In the genomic region with DNA sequence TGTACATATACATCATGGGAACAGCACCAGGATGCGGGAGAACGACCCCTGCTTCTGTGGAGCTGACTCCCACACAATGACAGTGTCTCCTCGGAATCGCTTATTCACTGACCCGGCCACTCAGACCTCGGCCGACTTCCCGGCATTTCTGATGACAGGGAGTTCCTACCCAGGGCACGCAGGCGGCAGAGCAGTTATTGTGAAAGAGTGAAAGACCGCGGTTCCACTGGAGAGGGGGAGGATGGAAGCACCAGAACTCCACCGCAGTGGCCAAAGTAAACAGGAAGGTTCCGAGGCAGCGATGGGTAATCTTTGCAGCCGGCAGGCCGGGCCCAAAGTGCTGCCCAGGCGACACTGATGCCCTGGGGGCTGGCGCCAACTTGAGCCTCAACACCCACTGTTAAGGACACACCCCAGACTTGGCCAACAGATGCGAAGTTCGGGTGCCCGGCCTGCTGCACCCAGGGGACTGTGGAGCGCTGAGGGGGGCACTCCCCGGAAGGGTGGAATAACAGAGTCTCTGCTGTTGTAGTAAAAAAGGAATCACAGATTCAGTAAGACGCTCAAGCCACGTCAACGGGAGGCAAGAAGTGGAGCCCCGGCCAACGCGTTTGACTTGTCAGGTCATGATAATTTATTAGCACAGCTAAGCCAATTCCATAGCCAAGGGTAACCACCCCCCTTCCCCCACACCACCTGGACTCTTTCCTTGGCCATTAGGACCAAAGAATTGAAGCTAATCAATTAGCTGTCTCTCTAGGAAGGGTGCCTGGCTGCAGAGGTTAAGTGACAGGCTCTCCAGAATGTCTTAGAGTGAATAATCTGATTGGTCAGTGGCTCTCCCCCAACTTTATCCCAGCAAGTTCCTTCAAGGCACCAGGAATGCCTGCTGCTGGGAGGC, we compare ENCODE assay signal across 1 cellular context.
TF ChIP-seq lines count a peak whose summit lies in the region.

No MANE protein-coding gene starts in this region.

TF ChIP-seq in HepG2, 621 proteins besides CTCF, POLR2A, EP300 and RAD21 (continued from another document and continues in another):
- TF ChIP-seq, protein P1, sequence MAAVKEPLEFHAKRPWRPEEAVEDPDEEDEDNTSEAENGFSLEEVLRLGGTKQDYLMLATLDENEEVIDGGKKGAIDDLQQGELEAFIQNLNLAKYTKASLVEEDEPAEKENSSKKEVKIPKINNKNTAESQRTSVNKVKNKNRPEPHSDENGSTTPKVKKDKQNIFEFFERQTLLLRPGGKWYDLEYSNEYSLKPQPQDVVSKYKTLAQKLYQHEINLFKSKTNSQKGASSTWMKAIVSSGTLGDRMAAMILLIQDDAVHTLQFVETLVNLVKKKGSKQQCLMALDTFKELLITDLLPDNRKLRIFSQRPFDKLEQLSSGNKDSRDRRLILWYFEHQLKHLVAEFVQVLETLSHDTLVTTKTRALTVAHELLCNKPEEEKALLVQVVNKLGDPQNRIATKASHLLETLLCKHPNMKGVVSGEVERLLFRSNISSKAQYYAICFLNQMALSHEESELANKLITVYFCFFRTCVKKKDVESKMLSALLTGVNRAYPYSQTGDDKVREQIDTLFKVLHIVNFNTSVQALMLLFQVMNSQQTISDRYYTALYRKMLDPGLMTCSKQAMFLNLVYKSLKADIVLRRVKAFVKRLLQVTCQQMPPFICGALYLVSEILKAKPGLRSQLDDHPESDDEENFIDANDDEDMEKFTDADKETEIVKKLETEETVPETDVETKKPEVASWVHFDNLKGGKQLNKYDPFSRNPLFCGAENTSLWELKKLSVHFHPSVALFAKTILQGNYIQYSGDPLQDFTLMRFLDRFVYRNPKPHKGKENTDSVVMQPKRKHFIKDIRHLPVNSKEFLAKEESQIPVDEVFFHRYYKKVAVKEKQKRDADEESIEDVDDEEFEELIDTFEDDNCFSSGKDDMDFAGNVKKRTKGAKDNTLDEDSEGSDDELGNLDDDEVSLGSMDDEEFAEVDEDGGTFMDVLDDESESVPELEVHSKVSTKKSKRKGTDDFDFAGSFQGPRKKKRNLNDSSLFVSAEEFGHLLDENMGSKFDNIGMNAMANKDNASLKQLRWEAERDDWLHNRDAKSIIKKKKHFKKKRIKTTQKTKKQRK (IDR thresholded peaks at IDR 0.05; ENCODE audit: low read length), result no peak
- TF ChIP-seq ZNF331 (CRISPR knock-in tag; IDR thresholded peaks at IDR 0.05), result no peak; the same call in 1 of the 2 replicates
- TF ChIP-seq ZZZ3 (CRISPR knock-in tag; IDR thresholded peaks at IDR 0.05; ENCODE audit: borderline replicate concordance), result no peak
- no peak for TF ChIP-seq MYNN (CRISPR knock-in tag; IDR thresholded peaks at IDR 0.05; ENCODE audit: low read depth)
- 0 out of 2 replicates have a peak, but pooled peaks have one; percentile 49 for TF ChIP-seq ZNF205 (CRISPR knock-in tag; IDR thresholded peaks at IDR 0.05)
- TF ChIP-seq RORA (CRISPR knock-in tag; IDR thresholded peaks at IDR 0.05), result no peak
- TF ChIP-seq, protein P2, sequence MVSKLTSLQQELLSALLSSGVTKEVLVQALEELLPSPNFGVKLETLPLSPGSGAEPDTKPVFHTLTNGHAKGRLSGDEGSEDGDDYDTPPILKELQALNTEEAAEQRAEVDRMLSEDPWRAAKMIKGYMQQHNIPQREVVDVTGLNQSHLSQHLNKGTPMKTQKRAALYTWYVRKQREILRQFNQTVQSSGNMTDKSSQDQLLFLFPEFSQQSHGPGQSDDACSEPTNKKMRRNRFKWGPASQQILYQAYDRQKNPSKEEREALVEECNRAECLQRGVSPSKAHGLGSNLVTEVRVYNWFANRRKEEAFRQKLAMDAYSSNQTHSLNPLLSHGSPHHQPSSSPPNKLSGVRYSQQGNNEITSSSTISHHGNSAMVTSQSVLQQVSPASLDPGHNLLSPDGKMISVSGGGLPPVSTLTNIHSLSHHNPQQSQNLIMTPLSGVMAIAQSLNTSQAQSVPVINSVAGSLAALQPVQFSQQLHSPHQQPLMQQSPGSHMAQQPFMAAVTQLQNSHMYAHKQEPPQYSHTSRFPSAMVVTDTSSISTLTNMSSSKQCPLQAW (CRISPR knock-in tag; IDR thresholded peaks at IDR 0.05), result peak; percentile 81
- TF ChIP-seq, protein P3, sequence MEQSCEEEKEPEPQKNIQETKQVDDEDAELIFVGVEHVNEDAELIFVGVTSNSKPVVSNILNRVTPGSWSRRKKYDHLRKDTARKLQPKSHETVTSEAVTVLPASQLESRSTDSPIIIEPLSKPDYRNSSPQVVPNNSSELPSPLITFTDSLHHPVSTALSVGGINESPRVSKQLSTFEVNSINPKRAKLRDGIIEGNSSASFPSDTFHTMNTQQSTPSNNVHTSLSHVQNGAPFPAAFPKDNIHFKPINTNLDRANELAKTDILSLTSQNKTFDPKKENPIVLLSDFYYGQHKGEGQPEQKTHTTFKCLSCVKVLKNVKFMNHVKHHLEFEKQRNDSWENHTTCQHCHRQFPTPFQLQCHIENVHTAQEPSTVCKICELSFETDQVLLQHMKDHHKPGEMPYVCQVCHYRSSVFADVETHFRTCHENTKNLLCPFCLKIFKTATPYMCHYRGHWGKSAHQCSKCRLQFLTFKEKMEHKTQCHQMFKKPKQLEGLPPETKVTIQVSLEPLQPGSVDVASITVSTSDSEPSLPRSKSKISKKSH (CRISPR knock-in tag; IDR thresholded peaks at IDR 0.05; ENCODE audit: borderline replicate concordance), result no peak
- no peak for TF ChIP-seq JUNB (CRISPR knock-in tag; IDR thresholded peaks at IDR 0.05; ENCODE audit: borderline replicate concordance)
- no peak for TF ChIP-seq ZNF775 (CRISPR knock-in tag; IDR thresholded peaks at IDR 0.05; ENCODE audit: borderline replicate concordance)
- TF ChIP-seq THAP11 (CRISPR knock-in tag; IDR thresholded peaks at IDR 0.05), result peak; percentile 64
- TF ChIP-seq, protein P4, sequence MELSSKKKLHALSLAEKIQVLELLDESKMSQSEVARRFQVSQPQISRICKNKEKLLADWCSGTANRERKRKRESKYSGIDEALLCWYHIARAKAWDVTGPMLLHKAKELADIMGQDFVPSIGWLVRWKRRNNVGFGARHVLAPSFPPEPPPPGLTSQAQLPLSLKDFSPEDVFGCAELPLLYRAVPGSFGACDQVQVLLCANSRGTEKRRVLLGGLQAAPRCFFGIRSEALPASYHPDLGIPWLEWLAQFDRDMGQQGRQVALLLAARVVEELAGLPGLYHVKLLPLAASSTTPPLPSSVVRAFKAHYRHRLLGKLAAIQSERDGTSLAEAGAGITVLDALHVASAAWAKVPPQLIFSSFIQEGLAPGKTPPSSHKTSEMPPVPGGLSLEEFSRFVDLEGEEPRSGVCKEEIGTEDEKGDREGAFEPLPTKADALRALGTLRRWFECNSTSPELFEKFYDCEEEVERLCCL (CRISPR knock-in tag; IDR thresholded peaks at IDR 0.05; ENCODE audit: borderline replicate concordance), result no peak
- TF ChIP-seq, protein P5, sequence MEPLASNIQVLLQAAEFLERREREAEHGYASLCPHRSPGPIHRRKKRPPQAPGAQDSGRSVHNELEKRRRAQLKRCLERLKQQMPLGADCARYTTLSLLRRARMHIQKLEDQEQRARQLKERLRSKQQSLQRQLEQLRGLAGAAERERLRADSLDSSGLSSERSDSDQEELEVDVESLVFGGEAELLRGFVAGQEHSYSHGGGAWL (CRISPR knock-in tag; IDR thresholded peaks at IDR 0.05), result no peak
- TF ChIP-seq, protein P6, sequence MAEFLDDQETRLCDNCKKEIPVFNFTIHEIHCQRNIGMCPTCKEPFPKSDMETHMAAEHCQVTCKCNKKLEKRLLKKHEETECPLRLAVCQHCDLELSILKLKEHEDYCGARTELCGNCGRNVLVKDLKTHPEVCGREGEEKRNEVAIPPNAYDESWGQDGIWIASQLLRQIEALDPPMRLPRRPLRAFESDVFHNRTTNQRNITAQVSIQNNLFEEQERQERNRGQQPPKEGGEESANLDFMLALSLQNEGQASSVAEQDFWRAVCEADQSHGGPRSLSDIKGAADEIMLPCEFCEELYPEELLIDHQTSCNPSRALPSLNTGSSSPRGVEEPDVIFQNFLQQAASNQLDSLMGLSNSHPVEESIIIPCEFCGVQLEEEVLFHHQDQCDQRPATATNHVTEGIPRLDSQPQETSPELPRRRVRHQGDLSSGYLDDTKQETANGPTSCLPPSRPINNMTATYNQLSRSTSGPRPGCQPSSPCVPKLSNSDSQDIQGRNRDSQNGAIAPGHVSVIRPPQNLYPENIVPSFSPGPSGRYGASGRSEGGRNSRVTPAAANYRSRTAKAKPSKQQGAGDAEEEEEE (CRISPR knock-in tag; IDR thresholded peaks at IDR 0.05; ENCODE audit: borderline replicate concordance), result no peak
- peak; percentile 50 for TF ChIP-seq TEAD3 (CRISPR knock-in tag; optimal IDR thresholded peaks at IDR 0.05; ENCODE audit: borderline replicate concordance)
- TF ChIP-seq FOXM1 (CRISPR knock-in tag; IDR thresholded peaks at IDR 0.05), result no peak
- TF ChIP-seq, protein P7, sequence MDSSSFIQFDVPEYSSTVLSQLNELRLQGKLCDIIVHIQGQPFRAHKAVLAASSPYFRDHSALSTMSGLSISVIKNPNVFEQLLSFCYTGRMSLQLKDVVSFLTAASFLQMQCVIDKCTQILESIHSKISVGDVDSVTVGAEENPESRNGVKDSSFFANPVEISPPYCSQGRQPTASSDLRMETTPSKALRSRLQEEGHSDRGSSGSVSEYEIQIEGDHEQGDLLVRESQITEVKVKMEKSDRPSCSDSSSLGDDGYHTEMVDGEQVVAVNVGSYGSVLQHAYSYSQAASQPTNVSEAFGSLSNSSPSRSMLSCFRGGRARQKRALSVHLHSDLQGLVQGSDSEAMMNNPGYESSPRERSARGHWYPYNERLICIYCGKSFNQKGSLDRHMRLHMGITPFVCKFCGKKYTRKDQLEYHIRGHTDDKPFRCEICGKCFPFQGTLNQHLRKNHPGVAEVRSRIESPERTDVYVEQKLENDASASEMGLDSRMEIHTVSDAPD (CRISPR knock-in tag; IDR thresholded peaks at IDR 0.05), result peak; percentile 98
- TF ChIP-seq ZNF792 (CRISPR knock-in tag; IDR thresholded peaks at IDR 0.05), result no peak; the same call in 1 of the 2 replicates
- TF ChIP-seq SRSF9 (IDR thresholded peaks at IDR 0.05; ENCODE audit: borderline replicate concordance, insufficient read depth, low read depth, low read length, poor library complexity, severe bottlenecking), result no peak
- no peak for TF ChIP-seq ZNF543 (CRISPR knock-in tag; IDR thresholded peaks at IDR 0.05)
- TF ChIP-seq ZNF607 (CRISPR knock-in tag; IDR thresholded peaks at IDR 0.05; ENCODE audit: borderline replicate concordance), result peak; percentile 49; the same call in 1 of the 2 replicates
- TF ChIP-seq ZNF709 (CRISPR knock-in tag; IDR thresholded peaks at IDR 0.05), result no peak
- no peak for TF ChIP-seq RFXAP (CRISPR knock-in tag; IDR thresholded peaks at IDR 0.05; ENCODE audit: borderline replicate concordance)
- TF ChIP-seq POLR2G (IDR thresholded peaks at IDR 0.05; ENCODE audit: low read depth, low read length), result no peak; the same call in 1 of the 2 replicates
- TF ChIP-seq ZSCAN29 (CRISPR knock-in tag; conservative IDR thresholded peaks at IDR 0.05), result no peak; the same call in 1 of the 2 replicates
- TF ChIP-seq ZNF12 (CRISPR knock-in tag; IDR thresholded peaks at IDR 0.05), result 0 out of 2 replicates have a peak, but pooled peaks have one; percentile 60
- no peak for TF ChIP-seq ZNF329 (CRISPR knock-in tag; IDR thresholded peaks at IDR 0.05; ENCODE audit: low read depth)
- TF ChIP-seq ZSCAN20 (CRISPR knock-in tag; IDR thresholded peaks at IDR 0.05; ENCODE audit: borderline replicate concordance), result no peak
- no peak for TF ChIP-seq CHCHD3 (CRISPR knock-in tag; IDR thresholded peaks at IDR 0.05)
- TF ChIP-seq, protein P8, sequence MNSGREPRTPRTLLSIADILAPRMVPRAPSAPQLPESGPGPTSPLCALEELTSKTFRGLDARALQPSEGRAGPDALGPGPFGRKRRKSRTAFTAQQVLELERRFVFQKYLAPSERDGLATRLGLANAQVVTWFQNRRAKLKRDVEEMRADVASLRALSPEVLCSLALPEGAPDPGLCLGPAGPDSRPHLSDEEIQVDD (CRISPR knock-in tag; IDR thresholded peaks at IDR 0.05; ENCODE audit: borderline replicate concordance), result no peak
- TF ChIP-seq, protein P9, sequence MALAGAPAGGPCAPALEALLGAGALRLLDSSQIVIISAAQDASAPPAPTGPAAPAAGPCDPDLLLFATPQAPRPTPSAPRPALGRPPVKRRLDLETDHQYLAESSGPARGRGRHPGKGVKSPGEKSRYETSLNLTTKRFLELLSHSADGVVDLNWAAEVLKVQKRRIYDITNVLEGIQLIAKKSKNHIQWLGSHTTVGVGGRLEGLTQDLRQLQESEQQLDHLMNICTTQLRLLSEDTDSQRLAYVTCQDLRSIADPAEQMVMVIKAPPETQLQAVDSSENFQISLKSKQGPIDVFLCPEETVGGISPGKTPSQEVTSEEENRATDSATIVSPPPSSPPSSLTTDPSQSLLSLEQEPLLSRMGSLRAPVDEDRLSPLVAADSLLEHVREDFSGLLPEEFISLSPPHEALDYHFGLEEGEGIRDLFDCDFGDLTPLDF (CRISPR knock-in tag; IDR thresholded peaks at IDR 0.05), result peak; percentile 45
- TF ChIP-seq ZNF264 (CRISPR knock-in tag; IDR thresholded peaks at IDR 0.05), result 0 out of 2 replicates have a peak, but pooled peaks have one; percentile 21
- TF ChIP-seq ZBTB8A (CRISPR knock-in tag; IDR thresholded peaks at IDR 0.05; ENCODE audit: borderline replicate concordance, low read depth), result no peak
- TF ChIP-seq DNMT1 (CRISPR knock-in tag; IDR thresholded peaks at IDR 0.05), result no peak
- no peak for TF ChIP-seq ZNF562 (CRISPR knock-in tag; IDR thresholded peaks at IDR 0.05; ENCODE audit: borderline replicate concordance)
- no peak for TF ChIP-seq ZNF841 (CRISPR knock-in tag; IDR thresholded peaks at IDR 0.05; ENCODE audit: borderline replicate concordance)
- TF ChIP-seq EHMT2 (IDR thresholded peaks at IDR 0.05; ENCODE audit: borderline replicate concordance, low read depth, low read length), result no peak
